ENCODE assay signal across 28 cellular contexts in the genomic region with DNA sequence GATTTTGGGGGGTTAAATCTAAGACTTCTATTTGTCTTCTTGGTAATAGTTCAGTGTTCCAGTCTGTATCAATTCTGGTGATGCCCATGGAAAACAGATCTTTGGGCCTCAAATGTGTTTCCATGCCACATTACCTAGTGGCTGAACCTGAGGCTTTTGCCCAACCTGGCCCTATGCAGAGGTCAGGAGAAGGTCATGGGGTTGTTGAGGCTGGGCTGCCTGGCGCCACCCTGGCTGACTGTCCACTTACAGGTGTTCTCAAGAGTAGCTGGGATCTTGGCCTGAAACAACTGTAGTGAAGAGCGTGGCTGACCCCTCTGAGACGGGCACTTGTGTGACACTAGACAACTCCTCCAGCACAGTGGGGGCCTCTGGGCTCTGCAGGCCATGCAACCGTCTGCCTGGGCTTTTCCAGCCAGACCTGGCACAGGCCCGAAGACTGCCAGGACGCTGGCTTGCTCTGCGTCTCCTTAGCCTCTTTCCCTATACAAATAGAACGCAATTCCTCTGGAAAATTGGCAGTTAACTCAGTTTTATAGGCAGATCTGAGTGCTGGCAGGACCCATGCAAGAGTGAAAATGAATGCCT.
"Had no signal": no experiment of that assay in that cellular context is flagged by ENCODE, and none has a peak within 500 bp of the region (broad histone marks: within the 10 kb centered on the region; RNA-seq: fewer than 3 reads in every experiment).

No MANE protein-coding gene starts in this region.

- H2AFZ ChIP-seq: PC-9 had no signal

- H3K27ac ChIP-seq: adrenal gland, KMS-11, PC-9, SK-N-MC had no signal

- H3K4me1 ChIP-seq: adrenal gland had no signal

- DNase-seq: activated B cell treated with CpG ODN at 0.5 μM for 24 hours; activated CD4-positive, alpha-beta memory T cell treated with anti-CD3 and anti-CD28 coated beads for 36 hours; activated CD4-positive, alpha-beta T cell treated with anti-CD3 and anti-CD28 coated beads for 1 hour; activated CD4-positive, alpha-beta T cell treated with anti-CD3 and anti-CD28 coated beads, Interleukin-2, amount 10 ng/mL, durations not matched to agents 7 days and 5 days; activated CD8-positive, alpha-beta memory T cell treated with anti-CD3 and anti-CD28 coated beads for 24 hours; activated naive CD4-positive, alpha-beta T cell treated with anti-CD3 and anti-CD28 coated beads, Interleukin-2, amount 50 U/mL, for 16 hours; activated naive CD8-positive, alpha-beta T cell treated with anti-CD3 and anti-CD28 coated beads, Interleukin-2, amount 10 ng/mL, durations not matched to agents 7 days and 5 days; activated T-cell treated with anti-CD3 and anti-CD28 coated beads, Interleukin-2, amount 50 U/mL, for 48 hours; adrenal gland; anterior cingulate cortex; MG63; MV-4-11; NCI-H1092 treated with DMSO at 0.1 percent for 48 hours; NCI-H1417 treated with DMSO at 0.1 percent for 48 hours; NCI-H1694 treated with DMSO at 0.1 percent for 48 hours; NCI-H2081; NCI-H2171; NCI-H2227 treated with DMSO at 0.1 percent for 48 hours; NCI-H446 treated with DMSO at 0.1 percent for 48 hours; NCI-H69; PC-9; SIG-M5; T-cell; T-helper 2 cell; T1000 had no signal

- H3K36me3 ChIP-seq: adrenal gland, MG63 had no signal

- H3K4me3 ChIP-seq: adrenal gland, MG63, PC-9, SK-N-MC had no signal

- H3K9me3 ChIP-seq: adrenal gland, MG63 had no signal

- H3K27me3 ChIP-seq: adrenal gland, MG63 had no signal

- H3K9ac ChIP-seq: KMS-11 had no signal

- H3K4me2 ChIP-seq: KMS-11, PC-9 had no signal

- ATAC-seq: activated T-helper 17 cell treated with anti-CD3 and anti-CD28 coated beads, Interleukin-2, amount 50 U/mL, for 72 hours; T-cell had no signal
